16 cellular contexts compared by ENCODE assay signal in the genomic region with DNA sequence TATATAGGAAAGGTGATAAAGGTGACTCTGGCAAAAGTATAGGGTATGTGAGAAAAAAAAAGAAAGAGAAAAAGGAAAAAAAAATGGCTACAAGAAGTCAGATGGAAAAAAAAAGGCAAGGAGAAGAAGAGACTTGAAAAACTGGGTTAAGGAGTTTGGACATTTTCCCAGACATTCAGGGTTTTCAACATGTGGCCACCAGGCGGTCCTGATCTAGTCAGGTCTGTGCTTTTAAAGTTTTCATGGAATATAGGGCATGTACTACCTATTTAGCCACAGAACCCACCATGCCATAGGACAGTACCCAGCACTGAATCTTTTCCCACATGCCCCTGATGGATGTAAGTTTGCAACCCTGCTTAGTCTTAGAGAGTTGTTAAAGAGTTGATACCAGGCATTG.
DNase-seq lines count a peak whose midpoint lies in the region; ATAC-seq, FAIRE-seq and TF ChIP-seq lines count a peak whose summit lies in the region.
"Had no signal": no experiment of that assay in that cellular context is flagged by ENCODE, and none has a peak within 500 bp of the region (broad histone marks: within the 10 kb centered on the region; RNA-seq: fewer than 3 reads in every experiment).

No MANE protein-coding gene starts in this region.

- TF ChIP-seq CTCF in RWPE2 (IDR thresholded peaks at IDR 0.05; ENCODE audit: poor library complexity, severe bottlenecking) (no peak), epithelial cell of esophagus (IDR thresholded peaks at IDR 0.05; ENCODE audit: insufficient read depth, low read depth, low read length, missing control alignments) (peak; percentile 41), prostate gland (IDR thresholded peaks at IDR 0.05) (peak in 1 of 4 experiments; percentile 29)

- no peaks in the 10 kb centered on the region for H3K4me1 ChIP-seq in RWPE2 (ENCODE audit: insufficient read depth, poor library complexity, severe bottlenecking)
- no peaks in the 10 kb centered on the region for H3K4me1 ChIP-seq in prostate gland (replicated peaks)

- POLR2A ChIA-PET in activated CD4-positive, alpha-beta T cell treated with anti-CD3 and anti-CD28 coated beads for 36 hours (lab: Charles Lee), result no interaction called here

- H3K4me3 ChIP-seq in RWPE2 (ENCODE audit: severe bottlenecking) (no peak overlapping the region), epithelial cell of esophagus (ENCODE audit: low read length) (no peak overlapping the region), prostate gland (no peak overlapping the region)

- H3K4me1 Mint-ChIP-seq in activated CD4-positive, alpha-beta T cell treated with anti-CD3 and anti-CD28 coated beads for 36 hours, result no peaks in the 10 kb centered on the region

- peaks cover 8% of the 10 kb centered on the region for H3K27me3 Mint-ChIP-seq in activated CD4-positive, alpha-beta T cell treated with anti-CD3 and anti-CD28 coated beads for 36 hours

- H3K36me3 Mint-ChIP-seq in activated CD4-positive, alpha-beta T cell treated with anti-CD3 and anti-CD28 coated beads for 36 hours (ENCODE audit: low read depth), result no peaks in the 10 kb centered on the region
- H3K36me3 Mint-ChIP-seq: CD14-positive monocyte had no signal

- peaks cover 6% of the 10 kb centered on the region for H3K9me3 Mint-ChIP-seq in activated CD4-positive, alpha-beta T cell treated with anti-CD3 and anti-CD28 coated beads for 36 hours (ENCODE audit: low read depth)
- H3K9me3 Mint-ChIP-seq: activated T-helper 1 cell treated with anti-CD3 and anti-CD28 coated beads, Interleukin-12 subunit alpha, Interleukin-12 subunit beta, Interleukin-2, Interleukin-4 antibody, amounts not matched to agents 30 ng/mL and 10 ng/mL and 1 ng/mL, durations not matched to agents 14 hours and 24 hours and 36 hours had no signal

- WGBS in prostate gland, result 27% methylated on average over 1 of the region's 1 CpG

- H3K9me3 ChIP-seq in RWPE2 (ENCODE audit: severe bottlenecking), result no peaks in the 10 kb centered on the region
- no peaks in the 10 kb centered on the region for H3K9me3 ChIP-seq in prostate gland

- H3K27ac Mint-ChIP-seq in activated CD4-positive, alpha-beta T cell treated with anti-CD3 and anti-CD28 coated beads for 36 hours, result no peak overlapping the region
- H3K27ac Mint-ChIP-seq: activated T-helper 1 cell treated with anti-CD3 and anti-CD28 coated beads, Interleukin-12 subunit alpha, Interleukin-12 subunit beta, Interleukin-2, Interleukin-4 antibody, amounts not matched to agents 30 ng/mL and 10 ng/mL and 1 ng/mL, durations not matched to agents 14 hours and 24 hours and 36 hours; CD14-positive monocyte had no signal

- H3K27me3 ChIP-seq in RWPE2 (ENCODE audit: insufficient read depth, poor library complexity, severe bottlenecking) (peaks cover 5% of the 10 kb centered on the region), prostate gland (replicated peaks; ENCODE audit: insufficient read depth) (no peaks in the 10 kb centered on the region)

- intact Hi-C loops in prostate gland (cut with DNase I), result no loop called here
- intact Hi-C loops in activated CD4-positive, alpha-beta T cell treated with anti-CD3 and anti-CD28 coated beads for 36 hours (cut with DNase I, micrococcal nuclease), result no loop called here

- H3K36me3 ChIP-seq in RWPE2 (ENCODE audit: low read depth) (no peaks in the 10 kb centered on the region), prostate gland (no peaks in the 10 kb centered on the region)

- no peak overlapping the region for H3K4me3 Mint-ChIP-seq in activated CD4-positive, alpha-beta T cell treated with anti-CD3 and anti-CD28 coated beads for 36 hours
- H3K4me3 Mint-ChIP-seq: activated T-helper 1 cell treated with anti-CD3 and anti-CD28 coated beads, Interleukin-12 subunit alpha, Interleukin-12 subunit beta, Interleukin-2, Interleukin-4 antibody, amounts not matched to agents 30 ng/mL and 10 ng/mL and 1 ng/mL, durations not matched to agents 14 hours and 24 hours and 36 hours had no signal

- FAIRE-seq in GM12891 (lab: Jason Lieb, UNC), result no peak

- no peak overlapping the region for H3K27ac ChIP-seq in RWPE2 (ENCODE audit: poor library complexity, severe bottlenecking)
- H3K27ac ChIP-seq in prostate gland, result no peak overlapping the region
- H3K27ac ChIP-seq: epithelial cell of prostate had no signal

- no peak for TF ChIP-seq POLR2A in prostate gland (IDR thresholded peaks at IDR 0.05)
- no peak for TF ChIP-seq POLR2A in GM12891 (IDR thresholded peaks at IDR 0.05; ENCODE audit: low read depth, low read length)

- ATAC-seq in RWPE2 (ENCODE audit: low read depth), result peak; percentile 33; the same call in 1 of the 3 replicates
- ATAC-seq in GM18909 (IDR thresholded peaks at IDR 0.05; ENCODE audit: poor library complexity, unreplicated experiment), result no peak
- ATAC-seq in activated CD4-positive, alpha-beta T cell treated with anti-CD3 and anti-CD28 coated beads for 36 hours, result no peak
- ATAC-seq: left colon had no signal

- DNase-seq in GM03348 (ENCODE audit: low spot score) (peak; percentile 10), RWPE2 (ENCODE audit: low spot score) (no peak), epithelial cell of esophagus (ENCODE audit: low read depth) (peak; percentile 38), prostate gland (ENCODE audit: low spot score) (peak; percentile 27), GM12891 (ENCODE audit: insufficient read length, low spot score) (no peak)
- no peak for DNase-seq in activated CD4-positive, alpha-beta T cell treated with anti-CD3 and anti-CD28 coated beads for 36 hours
- DNase-seq: GOT3, hippocampal formation, left colon, MM.1S, NCI-H2029 treated with DMSO at 0.1 percent for 48 hours, NCI-H510A treated with DMSO at 0.1 percent for 48 hours had no signal

- CTCF ChIA-PET in activated CD4-positive, alpha-beta T cell treated with anti-CD3 and anti-CD28 coated beads for 36 hours (lab: Charles Lee), result no interaction called here

TF ChIP-seq in GM12891, 5 proteins besides CTCF, POLR2A, EP300 and RAD21:
- TF ChIP-seq PAX5 (IDR thresholded peaks at IDR 0.05; ENCODE audit: insufficient read depth, low read length, severe bottlenecking) (no peak), POLR2AphosphoS5 (IDR thresholded peaks at IDR 0.05; ENCODE audit: low read depth, low read length) (no peak), TAF1 (IDR thresholded peaks at IDR 0.05; ENCODE audit: low read depth, low read length) (no peak), SPI1 (IDR thresholded peaks at IDR 0.05; ENCODE audit: low read depth, low read length) (no peak), POU2F2 (IDR thresholded peaks at IDR 0.05; ENCODE audit: low read depth, low read length) (no peak)

Comparison
In these comparisons a context has a peak if more than half of its experiments do, and no peak if none do; other contexts are left out.
1. DNase-seq: peak in GM03348 (single experiment), epithelial cell of esophagus (single experiment) and prostate gland (single experiment); none in RWPE2 (single experiment), GM12891 (single experiment) and activated CD4-positive, alpha-beta T cell treated with anti-CD3 and anti-CD28 coated beads for 36 hours (single experiment).